In genomic region chrX:77347572-77347971, GRCh38 we compare ENCODE assay signal across 20 cellular contexts.
DNase-seq lines count a peak whose midpoint lies in the region; ATAC-seq and TF ChIP-seq lines count a peak whose summit lies in the region.
"Had no signal": no experiment of that assay in that cellular context is flagged by ENCODE, and none has a peak within 500 bp of the region (broad histone marks: within the 10 kb centered on the region; RNA-seq: fewer than 3 reads in every experiment).

No MANE protein-coding gene starts in this region.

- H3K4me1 ChIP-seq in PC-3 (ENCODE audit: insufficient read depth, low read length), result peaks cover 18% of the 10 kb centered on the region
- no peaks in the 10 kb centered on the region for H3K4me1 ChIP-seq in endodermal cell (ENCODE audit: control insufficient read depth, insufficient read depth, low read length)
- no peaks in the 10 kb centered on the region for H3K4me1 ChIP-seq in neural progenitor cell

- H3K79me2 ChIP-seq in PC-3 (ENCODE audit: low read length) (no peaks in the 10 kb centered on the region), neural progenitor cell (ENCODE audit: low read depth) (no peaks in the 10 kb centered on the region)

- H3K27me3 ChIP-seq in PC-3 (ENCODE audit: low read length) (no peaks in the 10 kb centered on the region), endodermal cell (ENCODE audit: control insufficient read depth, insufficient read depth, low read length, poor library complexity, severe bottlenecking) (no peaks in the 10 kb centered on the region), neural progenitor cell (no peaks in the 10 kb centered on the region)

- H3K27ac Mint-ChIP-seq in endodermal cell (peak overlapping the region; percentile 67), neural progenitor cell (no peak overlapping the region), glutamatergic neuron (ENCODE audit: unreplicated experiment) (no peak overlapping the region)
- H3K27ac Mint-ChIP-seq: CD4-positive, alpha-beta memory T cell had no signal

- H3K9me3 ChIP-seq in PC-3 (ENCODE audit: low read length), result no peaks in the 10 kb centered on the region
- H3K9me3 ChIP-seq in endodermal cell (ENCODE audit: control insufficient read depth, low read length), result no peaks in the 10 kb centered on the region
- peaks cover 13% of the 10 kb centered on the region for H3K9me3 ChIP-seq in neural progenitor cell (ENCODE audit: low read depth)

- BruUV-seq in PC-3 (replicated peaks; lab: Mats Ljungman, UMichigan), result no TSS peak

- POLR2A ChIA-PET in PC-3 (lab: Charles Lee; ENCODE audit: unreplicated experiment), result no interaction called here

- no peak for TF ChIP-seq CTCF in PC-3 (conservative IDR thresholded peaks at IDR 0.05; ENCODE audit: low read depth, low read length)
- no peak for TF ChIP-seq CTCF in endodermal cell (conservative IDR thresholded peaks at IDR 0.05)
- TF ChIP-seq CTCF in neural progenitor cell (IDR thresholded peaks at IDR 0.05), result no peak
- TF ChIP-seq CTCF in glutamatergic neuron (IDR thresholded peaks at IDR 0.05; ENCODE audit: partially characterized antibody, unreplicated experiment), result no peak

- no peaks in the 10 kb centered on the region for H3K36me3 ChIP-seq in PC-3 (ENCODE audit: low read depth, low read length)
- H3K36me3 ChIP-seq in endodermal cell (ENCODE audit: control insufficient read depth, insufficient read depth, low read length), result no peaks in the 10 kb centered on the region
- no peaks in the 10 kb centered on the region for H3K36me3 ChIP-seq in neural progenitor cell

- no peaks in the 10 kb centered on the region for H3K27me3 Mint-ChIP-seq in endodermal cell (ENCODE audit: insufficient read depth)
- no peaks in the 10 kb centered on the region for H3K27me3 Mint-ChIP-seq in neural progenitor cell (ENCODE audit: insufficient read depth, low read depth)
- peaks cover 6% of the 10 kb centered on the region for H3K27me3 Mint-ChIP-seq in activated T-cell treated with anti-CD3 and anti-CD28 coated beads, Interleukin-2, amount 50 U/mL, for 4 hours (ENCODE audit: low read depth)
- H3K27me3 Mint-ChIP-seq in glutamatergic neuron (ENCODE audit: unreplicated experiment), result no peaks in the 10 kb centered on the region

- H3K4me1 Mint-ChIP-seq in endodermal cell, result peaks cover 5% of the 10 kb centered on the region
- no peaks in the 10 kb centered on the region for H3K4me1 Mint-ChIP-seq in neural progenitor cell
- H3K4me1 Mint-ChIP-seq in activated T-cell treated with anti-CD3 and anti-CD28 coated beads, Interleukin-2, amount 50 U/mL, for 4 hours (ENCODE audit: low read depth), result no peaks in the 10 kb centered on the region
- no peaks in the 10 kb centered on the region for H3K4me1 Mint-ChIP-seq in glutamatergic neuron (ENCODE audit: low read depth, unreplicated experiment)
- H3K4me1 Mint-ChIP-seq: CD4-positive, alpha-beta memory T cell had no signal

- H3K4me2 ChIP-seq in PC-3 (ENCODE audit: low read length) (peak overlapping the region; percentile 76), neural progenitor cell (no peak overlapping the region)
- H3K4me2 ChIP-seq: KMS-11 had no signal

- intact Hi-C loops in PC-3 (cut with micrococcal nuclease), result no loop called here

- peaks cover 65% of the 10 kb centered on the region for H3K9me3 Mint-ChIP-seq in endodermal cell
- H3K9me3 Mint-ChIP-seq in neural progenitor cell, result peaks cover 11% of the 10 kb centered on the region
- peaks cover 4% of the 10 kb centered on the region for H3K9me3 Mint-ChIP-seq in activated T-cell treated with anti-CD3 and anti-CD28 coated beads, Interleukin-2, amount 50 U/mL, for 4 hours
- H3K9me3 Mint-ChIP-seq in glutamatergic neuron (ENCODE audit: unreplicated experiment), result peaks cover 2% of the 10 kb centered on the region

- H4K20me1 ChIP-seq in PC-3 (ENCODE audit: low read length) (no peaks in the 10 kb centered on the region), neural progenitor cell (ENCODE audit: low read depth) (no peaks in the 10 kb centered on the region)

- H3K4me3 Mint-ChIP-seq in endodermal cell, result no peak overlapping the region
- H3K4me3 Mint-ChIP-seq in neural progenitor cell, result no peak overlapping the region
- no peak overlapping the region for H3K4me3 Mint-ChIP-seq in activated T-cell treated with anti-CD3 and anti-CD28 coated beads, Interleukin-2, amount 50 U/mL, for 4 hours
- H3K4me3 Mint-ChIP-seq in glutamatergic neuron (ENCODE audit: unreplicated experiment), result no peak overlapping the region
- H3K4me3 Mint-ChIP-seq: CD4-positive, alpha-beta memory T cell had no signal

- peak overlapping the region; percentile 80 for H2AFZ ChIP-seq in PC-3 (ENCODE audit: low read length)
- peak overlapping the region; percentile 9 for H2AFZ ChIP-seq in neural progenitor cell (replicated peaks)

- peak overlapping the region; percentile 28; the same call in 1 of the 2 replicates for H3K4me3 ChIP-seq in PC-3 (ENCODE audit: low read length)
- H3K4me3 ChIP-seq in endodermal cell (ENCODE audit: low read length), result no peak overlapping the region
- no peak overlapping the region for H3K4me3 ChIP-seq in neural progenitor cell

- CTCF ChIA-PET in PC-3 (lab: Charles Lee), result no interaction called here

- ATAC-seq in PC-3 (peak; percentile 61), HG03565 (IDR thresholded peaks at IDR 0.05; ENCODE audit: unreplicated experiment) (no peak)
- ATAC-seq in activated T-cell treated with anti-CD3 and anti-CD28 coated beads, Interleukin-2, amount 50 U/mL, for 4 hours, result no peak

- peak overlapping the region; percentile 68 for H3K9ac ChIP-seq in PC-3 (ENCODE audit: low read length)
- no peak overlapping the region for H3K9ac ChIP-seq in endodermal cell (ENCODE audit: extremely low read depth, low read length, poor library complexity, severe bottlenecking)
- no peak overlapping the region for H3K9ac ChIP-seq in neural progenitor cell
- H3K9ac ChIP-seq: KMS-11 had no signal

- no peaks in the 10 kb centered on the region for H3F3A ChIP-seq in PC-3 (ENCODE audit: low read length, unreplicated experiment)
- H3F3A ChIP-seq in neural progenitor cell (ENCODE audit: low read depth), result no peaks in the 10 kb centered on the region

- H3K9me2 ChIP-seq in PC-3 (replicated peaks; ENCODE audit: low read length), result no peaks in the 10 kb centered on the region

- 61% methylated on average over 5 of the region's 5 CpGs; no CpG with 5 or more reads in 1 of the 2 experiments for WGBS in endodermal cell (ENCODE audit: insufficient coverage in 1 of 2, insufficient read length in 1 of 2), 2 experiments

- H3K36me3 Mint-ChIP-seq in endodermal cell (ENCODE audit: low read depth), result no peaks in the 10 kb centered on the region
- H3K36me3 Mint-ChIP-seq in neural progenitor cell, result no peaks in the 10 kb centered on the region
- no peaks in the 10 kb centered on the region for H3K36me3 Mint-ChIP-seq in activated T-cell treated with anti-CD3 and anti-CD28 coated beads, Interleukin-2, amount 50 U/mL, for 4 hours (ENCODE audit: insufficient read depth)
- peaks cover 5% of the 10 kb centered on the region for H3K36me3 Mint-ChIP-seq in glutamatergic neuron (ENCODE audit: unreplicated experiment)
- H3K36me3 Mint-ChIP-seq: CD4-positive, alpha-beta memory T cell had no signal

- DNase-seq in A172 (ENCODE audit: low spot score) (peak; percentile 53), PC-3 (peak; percentile 63), endodermal cell (peak; percentile 52), neural progenitor cell (ENCODE audit: low spot score) (peak; percentile 4), glutamatergic neuron (no peak), NCI-H82 treated with DMSO at 0.1 percent for 48 hours (lab: John Stamatoyannopoulos, UW; ENCODE audit: unreplicated experiment) (no peak)
- DNase-seq in activated T-cell treated with anti-CD3 and anti-CD28 coated beads, Interleukin-2, amount 50 U/mL, for 4 hours, result no peak
- DNase-seq: 8988T; Calu3; CD4-positive, alpha-beta memory T cell; HCEC 1CT; NCI-H1092 treated with DMSO at 0.1 percent for 48 hours; NCI-H1694; NCI-H2107; NCI-H2227 treated with DMSO at 0.1 percent for 48 hours; NCI-H524; SW 1271 had no signal

- H3K27ac ChIP-seq in PC-3 (ENCODE audit: low read length) (peak overlapping the region; percentile 87), endodermal cell (ENCODE audit: low read depth, low read length) (no peak overlapping the region), neural progenitor cell (no peak overlapping the region)
- H3K27ac ChIP-seq: KMS-11, RWPE1 had no signal

Comparison
In these comparisons a context has a peak if more than half of its experiments do, and no peak if none do; other contexts are left out.
1. DNase-seq: peak in A172 (single experiment), PC-3 (single experiment), endodermal cell (single experiment) and neural progenitor cell (single experiment); none in activated T-cell treated with anti-CD3 and anti-CD28 coated beads, Interleukin-2, amount 50 U/mL, for 4 hours (single experiment), glutamatergic neuron (single experiment) and NCI-H82 treated with DMSO at 0.1 percent for 48 hours (single experiment).